Comparison of ENCODE assay signal across 11 cellular contexts in genomic region chr17:47987240-47987835, GRCh38. TPM values are rescaled to one million over a fixed set of nuclear protein-coding genes. Genes with fewer than 3 reads are reported as not detected.
A peak's percentile ranks its signal among the peaks of the same experiment; 100 is the strongest.
DNase-seq lines count a peak whose midpoint lies in the region; ATAC-seq, FAIRE-seq and TF ChIP-seq lines count a peak whose summit lies in the region.
"Had no signal": no experiment of that assay in that cellular context is flagged by ENCODE, and none has a peak within 500 bp of the region (broad histone marks: within the 10 kb centered on the region; RNA-seq: fewer than 3 reads in every experiment).

No MANE protein-coding gene starts in this region.

- H3K4me1 Mint-ChIP-seq in activated naive CD8-positive, alpha-beta T cell treated with anti-CD3 and anti-CD28 coated beads for 36 hours: peaks cover 9% of the 10 kb centered on the region
- H3K4me1 Mint-ChIP-seq: CD4-positive, CD25-positive, alpha-beta regulatory T cell had no signal

- no peak overlapping the region for H3K27ac Mint-ChIP-seq in activated naive CD8-positive, alpha-beta T cell treated with anti-CD3 and anti-CD28 coated beads for 36 hours

- H3K4me3 Mint-ChIP-seq in activated naive CD8-positive, alpha-beta T cell treated with anti-CD3 and anti-CD28 coated beads for 36 hours: no peak overlapping the region
- H3K4me3 Mint-ChIP-seq: CD4-positive, CD25-positive, alpha-beta regulatory T cell had no signal

- intact Hi-C loops in lower lobe of right lung (cut with DNase I): no loop called here

- no peak for FAIRE-seq in D721Med (lab: Jason Lieb, UNC)

- H3K36me3 Mint-ChIP-seq in activated naive CD8-positive, alpha-beta T cell treated with anti-CD3 and anti-CD28 coated beads for 36 hours: peaks cover 4% of the 10 kb centered on the region

- DNase-seq in AG08395 (ENCODE audit: low spot score): peak; percentile 41
- peak; percentile 61 for DNase-seq in LNCaP clone FGC (ENCODE audit: low read depth)
- peak; percentile 49 for DNase-seq in adipocyte (ENCODE audit: low read depth)
- no peak for DNase-seq in lower lobe of right lung
- no peak for DNase-seq in activated naive CD8-positive, alpha-beta T cell treated with anti-CD3 and anti-CD28 coated beads for 36 hours
- no peak for DNase-seq in D721Med (ENCODE audit: insufficient read length, low spot score)
- DNase-seq: activated T-cell treated with anti-CD3 and anti-CD28 coated beads, Interleukin-2, amount 50 U/mL, for 48 hours; CD4-positive, CD25-positive, alpha-beta regulatory T cell; RPMI8226 had no signal

- H3K27me3 ChIP-seq in adipocyte (replicated peaks; ENCODE audit: control insufficient read depth, insufficient read depth, low read length): no peaks in the 10 kb centered on the region
- H3K27me3 ChIP-seq in lower lobe of right lung (ENCODE audit: low read depth): no peaks in the 10 kb centered on the region

- H3K27ac ChIP-seq in lower lobe of right lung: no peak overlapping the region

- ATAC-seq in lower lobe of right lung (peak; percentile 42 to 55), GM21737 (IDR thresholded peaks at IDR 0.05; ENCODE audit: unreplicated experiment) (no peak), HG02852 (IDR thresholded peaks at IDR 0.05; ENCODE audit: unreplicated experiment) (no peak)

- H3K4me1 ChIP-seq in adipocyte (ENCODE audit: control insufficient read depth, insufficient read depth, low read length): no peaks in the 10 kb centered on the region
- peaks cover 19% of the 10 kb centered on the region for H3K4me1 ChIP-seq in lower lobe of right lung

- H3K9me3 Mint-ChIP-seq in activated naive CD8-positive, alpha-beta T cell treated with anti-CD3 and anti-CD28 coated beads for 36 hours: no peaks in the 10 kb centered on the region
- H3K9me3 Mint-ChIP-seq: CD4-positive, CD25-positive, alpha-beta regulatory T cell had no signal

- H3K4me3 ChIP-seq in LNCaP clone FGC (ENCODE audit: low read depth, low read length) (no peak overlapping the region), adipocyte (ENCODE audit: low read length) (no peak overlapping the region), lower lobe of right lung (no peak overlapping the region)

- peaks cover 6% of the 10 kb centered on the region for H3K36me3 ChIP-seq in adipocyte (ENCODE audit: control insufficient read depth, insufficient read depth, low read length, severe bottlenecking)
- peaks cover 11% of the 10 kb centered on the region for H3K36me3 ChIP-seq in lower lobe of right lung

- TF ChIP-seq CTCF in LNCaP clone FGC (IDR thresholded peaks at IDR 0.05; ENCODE audit: control insufficient read depth, extremely low read depth, insufficient read depth): no peak; the same call in 1 of the 2 replicates
- TF ChIP-seq CTCF in lower lobe of right lung (IDR thresholded peaks at IDR 0.05): no peak
- no peak for TF ChIP-seq CTCF in D721Med (IDR thresholded peaks at IDR 0.05; ENCODE audit: insufficient read depth, missing control alignments)

- H3K9me3 ChIP-seq in adipocyte (ENCODE audit: control insufficient read depth, low read length) (no peaks in the 10 kb centered on the region), lower lobe of right lung (no peaks in the 10 kb centered on the region)

- no peak overlapping the region for H3K9ac ChIP-seq in adipocyte (ENCODE audit: low read length)

- H3K27me3 Mint-ChIP-seq in activated naive CD8-positive, alpha-beta T cell treated with anti-CD3 and anti-CD28 coated beads for 36 hours: no peaks in the 10 kb centered on the region
- H3K27me3 Mint-ChIP-seq: CD4-positive, CD25-positive, alpha-beta regulatory T cell had no signal

RNA-seq across cellular contexts. Expression of gene CDK5RAP3, which starts 16.4 kb away (rescaled TPM):
- 161 TPM for total RNA-seq in lower lobe of right lung
- total RNA-seq in activated naive CD8-positive, alpha-beta T cell treated with anti-CD3 and anti-CD28 coated beads for 36 hours: 100 to 1,000 TPM; 163 to 168 TPM

RNA-seq across cellular contexts. Expression of gene PRR15L, which starts 29.7 kb away (rescaled TPM):
- total RNA-seq in lower lobe of right lung: 48.1 TPM
- not detected for total RNA-seq in activated naive CD8-positive, alpha-beta T cell treated with anti-CD3 and anti-CD28 coated beads for 36 hours
- total RNA-seq: CD4-positive, CD25-positive, alpha-beta regulatory T cell had no signal

RNA-seq across cellular contexts. Expression of gene PNPO, which starts 46.0 kb away (rescaled TPM):
- 29.2 TPM for total RNA-seq in lower lobe of right lung
- total RNA-seq in activated naive CD8-positive, alpha-beta T cell treated with anti-CD3 and anti-CD28 coated beads for 36 hours: 10 to 100 TPM; 56.1 to 61.1 TPM

RNA-seq across cellular contexts. Expression of gene COPZ2, which starts 50.3 kb away (rescaled TPM):
- total RNA-seq in lower lobe of right lung: 22.9 TPM
- 1 to 10 TPM; 6.3 to 7.5 TPM for total RNA-seq in activated naive CD8-positive, alpha-beta T cell treated with anti-CD3 and anti-CD28 coated beads for 36 hours

Comparison
In these comparisons a context has a peak if more than half of its experiments do, and no peak if none do; other contexts are left out.
1. DNase-seq: peak in AG08395 (single experiment), LNCaP clone FGC (single experiment) and adipocyte (single experiment); none in lower lobe of right lung (single experiment), activated naive CD8-positive, alpha-beta T cell treated with anti-CD3 and anti-CD28 coated beads for 36 hours (single experiment) and D721Med (single experiment).
2. ATAC-seq: peak in lower lobe of right lung (2 of 2); none in GM21737 (single experiment) and HG02852 (single experiment).
3. RNA of gene PRR15L, which starts 29.7 kb away (total RNA-seq): 48.1 TPM in lower lobe of right lung (single experiment); not detected in activated naive CD8-positive, alpha-beta T cell treated with anti-CD3 and anti-CD28 coated beads for 36 hours; every median in the first group is over 10 times any median in the second.